In genomic region chr4:184734758-184735157, GRCh38 we compare ENCODE assay signal across 8 cellular contexts. TPM values are rescaled to one million over a fixed set of nuclear protein-coding genes. Genes with fewer than 3 reads are reported as not detected.
A peak's percentile ranks its signal among the peaks of the same experiment; 100 is the strongest.
DNase-seq lines count a peak whose midpoint lies in the region; ATAC-seq and TF ChIP-seq lines count a peak whose summit lies in the region.

No MANE protein-coding gene starts in this region.

- TF ChIP-seq CTCF in VCaP (conservative IDR thresholded peaks at IDR 0.05) = no peak
- TF ChIP-seq CTCF in foreskin keratinocyte (conservative IDR thresholded peaks at IDR 0.05) = no peak

- peak; percentile 8 for DNase-seq in NCI-H345 treated with DMSO at 0.1 percent for 48 hours (lab: John Stamatoyannopoulos, UW; ENCODE audit: unreplicated experiment)
- no peak for DNase-seq in NCI-H345 (lab: John Stamatoyannopoulos, UW)
- DNase-seq in foreskin keratinocyte = no peak
- DNase-seq in stimulated activated CD4-positive, alpha-beta T cell treated with anti-CD3 and anti-CD28 coated beads, Interleukin-4, amount 100 ng/mL, for 24 hours = no peak
- no peak for DNase-seq in SK-N-DZ (ENCODE audit: low spot score)

- no peaks in the 10 kb centered on the region for H3K4me1 ChIP-seq in foreskin keratinocyte

- H3K4me3 ChIP-seq in skin epidermis = peak overlapping the region; percentile 67 to 98 (median 91)

- no peak for ATAC-seq in foreskin keratinocyte
- ATAC-seq in GM19452 (IDR thresholded peaks at IDR 0.05; ENCODE audit: unreplicated experiment) = no peak

- no peaks in the 10 kb centered on the region for H3K27me3 ChIP-seq in foreskin keratinocyte

- H3K27ac ChIP-seq in VCaP = peak overlapping the region; percentile 73
- peak overlapping the region; percentile 22 for H3K27ac ChIP-seq in foreskin keratinocyte
- peak overlapping the region in 7 of 21 experiments; percentile 30 to 78 (median 65) for H3K27ac ChIP-seq in skin epidermis

RNA-seq across cellular contexts. Expression of gene CENPU, which starts 0.9 kb away (rescaled TPM):
- 43.3 and 45.6 TPM in 2 replicates for total RNA-seq in foreskin keratinocyte
- polyA plus RNA-seq in foreskin keratinocyte = 32.7 and 37.3 TPM in 2 replicates
- 114 and 125 TPM in 2 replicates for polyA plus RNA-seq in SK-N-DZ (2014; cell fraction: cytosol; rRNA removed)
- 149 and 172 TPM in 2 replicates for polyA plus RNA-seq in SK-N-DZ (2014; cell fraction: nucleus; rRNA removed)
